1 cellular context compared by ENCODE assay signal in genomic region chr15:75367913-75368688, GRCh38.
TF ChIP-seq lines count a peak whose summit lies in the region.

Gene MAN2C1, minus strand, starts transcription at chr15:75368607. Its CDS starts 24 bp downstream, at chr15:75368583.

TF ChIP-seq in K562, 482 proteins besides CTCF, POLR2A, EP300 and RAD21 (continued from another document and continues in another):
- TF ChIP-seq, protein P1, sequence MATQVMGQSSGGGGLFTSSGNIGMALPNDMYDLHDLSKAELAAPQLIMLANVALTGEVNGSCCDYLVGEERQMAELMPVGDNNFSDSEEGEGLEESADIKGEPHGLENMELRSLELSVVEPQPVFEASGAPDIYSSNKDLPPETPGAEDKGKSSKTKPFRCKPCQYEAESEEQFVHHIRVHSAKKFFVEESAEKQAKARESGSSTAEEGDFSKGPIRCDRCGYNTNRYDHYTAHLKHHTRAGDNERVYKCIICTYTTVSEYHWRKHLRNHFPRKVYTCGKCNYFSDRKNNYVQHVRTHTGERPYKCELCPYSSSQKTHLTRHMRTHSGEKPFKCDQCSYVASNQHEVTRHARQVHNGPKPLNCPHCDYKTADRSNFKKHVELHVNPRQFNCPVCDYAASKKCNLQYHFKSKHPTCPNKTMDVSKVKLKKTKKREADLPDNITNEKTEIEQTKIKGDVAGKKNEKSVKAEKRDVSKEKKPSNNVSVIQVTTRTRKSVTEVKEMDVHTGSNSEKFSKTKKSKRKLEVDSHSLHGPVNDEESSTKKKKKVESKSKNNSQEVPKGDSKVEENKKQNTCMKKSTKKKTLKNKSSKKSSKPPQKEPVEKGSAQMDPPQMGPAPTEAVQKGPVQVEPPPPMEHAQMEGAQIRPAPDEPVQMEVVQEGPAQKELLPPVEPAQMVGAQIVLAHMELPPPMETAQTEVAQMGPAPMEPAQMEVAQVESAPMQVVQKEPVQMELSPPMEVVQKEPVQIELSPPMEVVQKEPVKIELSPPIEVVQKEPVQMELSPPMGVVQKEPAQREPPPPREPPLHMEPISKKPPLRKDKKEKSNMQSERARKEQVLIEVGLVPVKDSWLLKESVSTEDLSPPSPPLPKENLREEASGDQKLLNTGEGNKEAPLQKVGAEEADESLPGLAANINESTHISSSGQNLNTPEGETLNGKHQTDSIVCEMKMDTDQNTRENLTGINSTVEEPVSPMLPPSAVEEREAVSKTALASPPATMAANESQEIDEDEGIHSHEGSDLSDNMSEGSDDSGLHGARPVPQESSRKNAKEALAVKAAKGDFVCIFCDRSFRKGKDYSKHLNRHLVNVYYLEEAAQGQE (CRISPR knock-in tag; IDR thresholded peaks at IDR 0.05; ENCODE audit: low read depth): peak; percentile 64
- no peak for TF ChIP-seq YBX1 (IDR thresholded peaks at IDR 0.05)
- TF ChIP-seq FIP1L1 (IDR thresholded peaks at IDR 0.05; ENCODE audit: low read depth, low read length, poor library complexity, severe bottlenecking): peak; percentile 81
- no peak for TF ChIP-seq SMARCA5 (IDR thresholded peaks at IDR 0.05)
- TF ChIP-seq BRD4 (IDR thresholded peaks at IDR 0.05): peak; percentile 86
- TF ChIP-seq LEF1 (IDR thresholded peaks at IDR 0.05): no peak; the same call in 1 of the 2 replicates
- TF ChIP-seq ZNF398 (CRISPR knock-in tag; IDR thresholded peaks at IDR 0.05): no peak
- peak; percentile 82; the same call in 1 of the 2 replicates for TF ChIP-seq ERF (CRISPR knock-in tag; IDR thresholded peaks at IDR 0.05)
- no peak for TF ChIP-seq DNMT1 (IDR thresholded peaks at IDR 0.05)
- TF ChIP-seq SAP30 (IDR thresholded peaks at IDR 0.05; ENCODE audit: borderline replicate concordance, insufficient read depth, low read depth, low read length, poor library complexity, severe bottlenecking): peak; percentile 79
- peak; percentile 81; the same call in 1 of the 2 replicates for TF ChIP-seq RB1 (IDR thresholded peaks at IDR 0.05; ENCODE audit: low read depth)
- no peak for TF ChIP-seq ZNF274 (IDR thresholded peaks at IDR 0.05; ENCODE audit: borderline replicate concordance, low read depth, low read length)
- TF ChIP-seq JUND (IDR thresholded peaks at IDR 0.05; ENCODE audit: borderline replicate concordance, low read depth, low read length): peak; percentile 70
- no peak; the same call in 2 of the 3 replicates for TF ChIP-seq JUND (tag; IDR thresholded peaks at IDR 0.05; ENCODE audit: borderline replicate concordance, low read depth, low read length)
- TF ChIP-seq, protein P2, sequence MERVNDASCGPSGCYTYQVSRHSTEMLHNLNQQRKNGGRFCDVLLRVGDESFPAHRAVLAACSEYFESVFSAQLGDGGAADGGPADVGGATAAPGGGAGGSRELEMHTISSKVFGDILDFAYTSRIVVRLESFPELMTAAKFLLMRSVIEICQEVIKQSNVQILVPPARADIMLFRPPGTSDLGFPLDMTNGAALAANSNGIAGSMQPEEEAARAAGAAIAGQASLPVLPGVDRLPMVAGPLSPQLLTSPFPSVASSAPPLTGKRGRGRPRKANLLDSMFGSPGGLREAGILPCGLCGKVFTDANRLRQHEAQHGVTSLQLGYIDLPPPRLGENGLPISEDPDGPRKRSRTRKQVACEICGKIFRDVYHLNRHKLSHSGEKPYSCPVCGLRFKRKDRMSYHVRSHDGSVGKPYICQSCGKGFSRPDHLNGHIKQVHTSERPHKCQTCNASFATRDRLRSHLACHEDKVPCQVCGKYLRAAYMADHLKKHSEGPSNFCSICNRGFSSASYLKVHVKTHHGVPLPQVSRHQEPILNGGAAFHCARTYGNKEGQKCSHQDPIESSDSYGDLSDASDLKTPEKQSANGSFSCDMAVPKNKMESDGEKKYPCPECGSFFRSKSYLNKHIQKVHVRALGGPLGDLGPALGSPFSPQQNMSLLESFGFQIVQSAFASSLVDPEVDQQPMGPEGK (CRISPR knock-in tag; IDR thresholded peaks at IDR 0.05; ENCODE audit: borderline replicate concordance): no peak
- TF ChIP-seq BCL6 (CRISPR knock-in tag; IDR thresholded peaks at IDR 0.05): no peak
- TF ChIP-seq, protein P3, sequence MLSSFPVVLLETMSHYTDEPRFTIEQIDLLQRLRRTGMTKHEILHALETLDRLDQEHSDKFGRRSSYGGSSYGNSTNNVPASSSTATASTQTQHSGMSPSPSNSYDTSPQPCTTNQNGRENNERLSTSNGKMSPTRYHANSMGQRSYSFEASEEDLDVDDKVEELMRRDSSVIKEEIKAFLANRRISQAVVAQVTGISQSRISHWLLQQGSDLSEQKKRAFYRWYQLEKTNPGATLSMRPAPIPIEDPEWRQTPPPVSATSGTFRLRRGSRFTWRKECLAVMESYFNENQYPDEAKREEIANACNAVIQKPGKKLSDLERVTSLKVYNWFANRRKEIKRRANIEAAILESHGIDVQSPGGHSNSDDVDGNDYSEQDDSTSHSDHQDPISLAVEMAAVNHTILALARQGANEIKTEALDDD (IDR thresholded peaks at IDR 0.05): no peak
- TF ChIP-seq, protein P4, sequence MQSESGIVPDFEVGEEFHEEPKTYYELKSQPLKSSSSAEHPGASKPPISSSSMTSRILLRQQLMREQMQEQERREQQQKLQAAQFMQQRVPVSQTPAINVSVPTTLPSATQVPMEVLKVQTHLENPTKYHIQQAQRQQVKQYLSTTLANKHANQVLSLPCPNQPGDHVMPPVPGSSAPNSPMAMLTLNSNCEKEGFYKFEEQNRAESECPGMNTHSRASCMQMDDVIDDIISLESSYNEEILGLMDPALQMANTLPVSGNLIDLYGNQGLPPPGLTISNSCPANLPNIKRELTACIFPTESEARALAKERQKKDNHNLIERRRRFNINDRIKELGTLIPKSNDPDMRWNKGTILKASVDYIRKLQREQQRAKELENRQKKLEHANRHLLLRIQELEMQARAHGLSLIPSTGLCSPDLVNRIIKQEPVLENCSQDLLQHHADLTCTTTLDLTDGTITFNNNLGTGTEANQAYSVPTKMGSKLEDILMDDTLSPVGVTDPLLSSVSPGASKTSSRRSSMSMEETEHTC (IDR thresholded peaks at IDR 0.05): no peak
- TF ChIP-seq HNRNPH1 (optimal IDR thresholded peaks at IDR 0.05; ENCODE audit: low read depth, low read length): no peak
- TF ChIP-seq NRF1 (conservative IDR thresholded peaks at IDR 0.05 in 1 of 2, IDR thresholded peaks at IDR 0.05 in 1 of 2): peak; percentile 87 to 89
- TF ChIP-seq SMARCE1 (IDR thresholded peaks at IDR 0.05): no peak
- peak; percentile 97 for TF ChIP-seq TAF9B (IDR thresholded peaks at IDR 0.05; ENCODE audit: partially characterized antibody)
- TF ChIP-seq ZNF384 (IDR thresholded peaks at IDR 0.05; ENCODE audit: low read depth, low read length): 0 out of 2 replicates have a peak, but pooled peaks have one; percentile 30
- no peak for TF ChIP-seq PYGO2 (tag; IDR thresholded peaks at IDR 0.05)
- no peak for TF ChIP-seq SMAD2 (IDR thresholded peaks at IDR 0.05; ENCODE audit: low read depth, low read length)
- no peak for TF ChIP-seq SREBF2 (CRISPR knock-in tag; IDR thresholded peaks at IDR 0.05)
- peak; percentile 44; the same call in 1 of the 2 replicates for TF ChIP-seq DEAF1 (CRISPR knock-in tag; IDR thresholded peaks at IDR 0.05)
- peak in 1 of 2 experiments; percentile 21; a peak in 1 of 4 replicates for TF ChIP-seq ZMIZ1 (IDR thresholded peaks at IDR 0.05; ENCODE audit: low read depth in 2 of 2, low read length in 2 of 2)
- TF ChIP-seq U2AF2 (optimal IDR thresholded peaks at IDR 0.05; ENCODE audit: low read depth, low read length): no peak
- no peak; the same call in 1 of the 2 replicates for TF ChIP-seq SRSF1 (IDR thresholded peaks at IDR 0.05; ENCODE audit: low read depth, low read length)
- TF ChIP-seq BMI1 (IDR thresholded peaks at IDR 0.05; ENCODE audit: low read length): no peak
- TF ChIP-seq, protein P5, sequence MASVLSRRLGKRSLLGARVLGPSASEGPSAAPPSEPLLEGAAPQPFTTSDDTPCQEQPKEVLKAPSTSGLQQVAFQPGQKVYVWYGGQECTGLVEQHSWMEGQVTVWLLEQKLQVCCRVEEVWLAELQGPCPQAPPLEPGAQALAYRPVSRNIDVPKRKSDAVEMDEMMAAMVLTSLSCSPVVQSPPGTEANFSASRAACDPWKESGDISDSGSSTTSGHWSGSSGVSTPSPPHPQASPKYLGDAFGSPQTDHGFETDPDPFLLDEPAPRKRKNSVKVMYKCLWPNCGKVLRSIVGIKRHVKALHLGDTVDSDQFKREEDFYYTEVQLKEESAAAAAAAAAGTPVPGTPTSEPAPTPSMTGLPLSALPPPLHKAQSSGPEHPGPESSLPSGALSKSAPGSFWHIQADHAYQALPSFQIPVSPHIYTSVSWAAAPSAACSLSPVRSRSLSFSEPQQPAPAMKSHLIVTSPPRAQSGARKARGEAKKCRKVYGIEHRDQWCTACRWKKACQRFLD (CRISPR knock-in tag; IDR thresholded peaks at IDR 0.05): peak; percentile 90
- TF ChIP-seq TARDBP (IDR thresholded peaks at IDR 0.05): peak; percentile 69; the same call in 1 of the 2 replicates
- peak; percentile 98 to 99 (median 99) for TF ChIP-seq ZBTB11 (CRISPR knock-in tag; IDR thresholded peaks at IDR 0.05)
- TF ChIP-seq POU5F1 (IDR thresholded peaks at IDR 0.05; ENCODE audit: borderline replicate concordance, low read depth, low read length, partially characterized antibody): peak; percentile 45
- no peak for TF ChIP-seq PHB2 (IDR thresholded peaks at IDR 0.05; ENCODE audit: low read depth)
- TF ChIP-seq RBM39 (optimal IDR thresholded peaks at IDR 0.05; ENCODE audit: low read depth, low read length): no peak
- TF ChIP-seq MAZ (CRISPR knock-in tag; conservative IDR thresholded peaks at IDR 0.05 in 1 of 2, IDR thresholded peaks at IDR 0.05 in 1 of 2): peak; percentile 78 to 81
- no peak for TF ChIP-seq ZNF586 (CRISPR knock-in tag; conservative IDR thresholded peaks at IDR 0.05)
- TF ChIP-seq DPF2 (IDR thresholded peaks at IDR 0.05): no peak
- TF ChIP-seq PCBP1 (IDR thresholded peaks at IDR 0.05; ENCODE audit: low read depth, low read length, poor library complexity, severe bottlenecking): peak; percentile 97
- TF ChIP-seq HLTF (IDR thresholded peaks at IDR 0.05): no peak
- 0 out of 2 replicates have a peak, but pooled peaks have one; percentile 61 for TF ChIP-seq NR3C1 (CRISPR knock-in tag; IDR thresholded peaks at IDR 0.05)
